Comparison of ENCODE assay signal across 17 cellular contexts in the genomic region with DNA sequence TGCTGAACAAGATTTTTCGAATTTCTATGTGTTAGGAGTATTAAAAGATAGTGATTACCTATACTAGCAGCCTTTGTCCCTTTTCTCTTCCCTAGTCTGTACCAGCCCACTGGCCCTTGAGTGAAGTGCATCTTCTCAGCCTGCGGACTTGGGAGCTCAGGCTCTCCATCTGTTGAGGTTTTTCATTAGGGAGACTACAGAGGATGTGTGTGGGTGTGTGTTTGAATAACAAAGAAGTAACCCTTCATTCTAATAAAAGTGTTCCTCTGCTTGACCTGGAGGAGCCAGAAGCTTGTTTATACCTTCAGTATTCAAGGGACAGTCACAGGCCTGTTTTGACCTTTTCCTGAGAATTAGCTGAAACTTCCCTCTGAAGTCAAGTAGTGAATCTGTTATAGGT. TPM values are rescaled to one million over a fixed set of nuclear protein-coding genes. Genes with fewer than 3 reads are reported as not detected.
"Had no signal": no experiment of that assay in that cellular context is flagged by ENCODE, and none has a peak within 500 bp of the region (broad histone marks: within the 10 kb centered on the region; RNA-seq: fewer than 3 reads in every experiment).

No MANE protein-coding gene starts in this region.

- ATAC-seq: activated CD8-positive, alpha-beta T cell treated with anti-CD3 and anti-CD28 coated beads, Interleukin-2, amount 10 ng/mL, durations not matched to agents 7 days and 5 days; activated T-cell treated with anti-CD3 and anti-CD28 coated beads, Interleukin-2, amount 50 U/mL, for 72 hours; foreskin keratinocyte; left cardiac atrium; lower lobe of right lung; stimulated activated effector memory CD8-positive, alpha-beta T cell treated with anti-CD3 and anti-CD28 coated beads, Interleukin-12 subunit alpha, Interleukin-12 subunit beta, amount 100 ng/mL, for 72 hours had no signal

- H3K9me3 Mint-ChIP-seq: activated CD4-positive, alpha-beta T cell treated with anti-CD3 and anti-CD28 coated beads, Interleukin-2, amount 10 ng/mL, durations not matched to agents 24 days and 14 days; activated T-cell treated with anti-CD3 and anti-CD28 coated beads, Interleukin-2, amount 50 U/mL, for 72 hours; central memory CD8-positive, alpha-beta T cell; mesothelial cell of epicardium; stimulated activated effector memory CD8-positive, alpha-beta T cell treated with anti-CD3 and anti-CD28 coated beads, Interleukin-12 subunit alpha, Interleukin-12 subunit beta, amount 100 ng/mL, for 72 hours had no signal

- H3K27ac Mint-ChIP-seq: activated CD4-positive, alpha-beta T cell treated with anti-CD3 and anti-CD28 coated beads, Interleukin-2, amount 10 ng/mL, durations not matched to agents 24 days and 14 days; activated CD8-positive, alpha-beta T cell treated with anti-CD3 and anti-CD28 coated beads, Interleukin-2, amount 10 ng/mL, durations not matched to agents 7 days and 5 days; activated naive CD8-positive, alpha-beta T cell; activated T-cell treated with anti-CD3 and anti-CD28 coated beads, Interleukin-2, amount 50 U/mL, for 72 hours; mesothelial cell of epicardium; stimulated activated effector memory CD8-positive, alpha-beta T cell treated with anti-CD3 and anti-CD28 coated beads, Interleukin-12 subunit alpha, Interleukin-12 subunit beta, amount 100 ng/mL, for 72 hours had no signal

- DNase-seq: activated CD4-positive, alpha-beta T cell treated with anti-CD3 and anti-CD28 coated beads, Interleukin-2, amount 10 ng/mL, durations not matched to agents 24 days and 14 days; activated CD4-positive, CD25-positive, alpha-beta regulatory T cell; activated CD8-positive, alpha-beta memory T cell treated with anti-CD3 and anti-CD28 coated beads, Interleukin-2, amount 50 U/mL, for 4 hours; activated CD8-positive, alpha-beta T cell treated with anti-CD3 and anti-CD28 coated beads, Interleukin-2, amount 10 ng/mL, durations not matched to agents 7 days and 5 days; activated gamma-delta T cell; activated T-cell treated with anti-CD3 and anti-CD28 coated beads, Interleukin-2, amount 50 U/mL, for 72 hours; brain microvascular endothelial cell; effector CD8-positive, alpha-beta T cell; foreskin keratinocyte; left cardiac atrium; lower lobe of right lung had no signal

- H3K79me2 ChIP-seq: parathyroid adenoma had no signal

- H3K9ac ChIP-seq: parathyroid adenoma had no signal

- H3K4me3 ChIP-seq: coronary artery, lower lobe of right lung had no signal

- H3K36me3 Mint-ChIP-seq: activated naive CD8-positive, alpha-beta T cell; stimulated activated effector memory CD8-positive, alpha-beta T cell treated with anti-CD3 and anti-CD28 coated beads, Interleukin-12 subunit alpha, Interleukin-12 subunit beta, amount 100 ng/mL, for 72 hours had no signal

- H3K27ac ChIP-seq: brain microvascular endothelial cell, coronary artery, foreskin keratinocyte, lower lobe of right lung, parathyroid adenoma had no signal

- H3K4me3 Mint-ChIP-seq: activated CD4-positive, alpha-beta T cell treated with anti-CD3 and anti-CD28 coated beads, Interleukin-2, amount 10 ng/mL, durations not matched to agents 24 days and 14 days; activated CD8-positive, alpha-beta T cell treated with anti-CD3 and anti-CD28 coated beads, Interleukin-2, amount 10 ng/mL, durations not matched to agents 7 days and 5 days; activated naive CD8-positive, alpha-beta T cell; activated T-cell treated with anti-CD3 and anti-CD28 coated beads, Interleukin-2, amount 50 U/mL, for 72 hours; central memory CD8-positive, alpha-beta T cell; mesothelial cell of epicardium; stimulated activated effector memory CD8-positive, alpha-beta T cell treated with anti-CD3 and anti-CD28 coated beads, Interleukin-12 subunit alpha, Interleukin-12 subunit beta, amount 100 ng/mL, for 72 hours had no signal

- H3K36me3 ChIP-seq: brain microvascular endothelial cell, lower lobe of right lung had no signal

- H2AFZ ChIP-seq: parathyroid adenoma had no signal

- H3K4me1 ChIP-seq: foreskin keratinocyte, parathyroid adenoma had no signal

- H3K9me3 ChIP-seq: lower lobe of right lung had no signal

RNA-seq across cellular contexts. Expression of gene HOXD1, which starts 12.2 kb away (rescaled TPM):
- total RNA-seq: activated CD4-positive, alpha-beta T cell treated with anti-CD3 and anti-CD28 coated beads, Interleukin-2, amount 10 ng/mL, durations not matched to agents 24 days and 14 days; activated CD8-positive, alpha-beta T cell treated with anti-CD3 and anti-CD28 coated beads, Interleukin-2, amount 10 ng/mL, durations not matched to agents 7 days and 5 days; activated T-cell treated with anti-CD3 and anti-CD28 coated beads, Interleukin-2, amount 50 U/mL, for 72 hours; foreskin keratinocyte; mesothelial cell of epicardium had no signal

RNA-seq across cellular contexts. Expression of gene HOXD3, which starts 19.1 kb away (rescaled TPM):
- total RNA-seq: activated CD4-positive, alpha-beta T cell treated with anti-CD3 and anti-CD28 coated beads, Interleukin-2, amount 10 ng/mL, durations not matched to agents 24 days and 14 days; activated CD8-positive, alpha-beta T cell treated with anti-CD3 and anti-CD28 coated beads, Interleukin-2, amount 10 ng/mL, durations not matched to agents 7 days and 5 days; activated T-cell treated with anti-CD3 and anti-CD28 coated beads, Interleukin-2, amount 50 U/mL, for 72 hours had no signal

RNA-seq across cellular contexts. Expression of gene HOXD4, which starts 24.9 kb away (rescaled TPM):
- total RNA-seq: activated CD4-positive, alpha-beta T cell treated with anti-CD3 and anti-CD28 coated beads, Interleukin-2, amount 10 ng/mL, durations not matched to agents 24 days and 14 days; activated CD8-positive, alpha-beta T cell treated with anti-CD3 and anti-CD28 coated beads, Interleukin-2, amount 10 ng/mL, durations not matched to agents 7 days and 5 days; activated T-cell treated with anti-CD3 and anti-CD28 coated beads, Interleukin-2, amount 50 U/mL, for 72 hours had no signal

RNA-seq across cellular contexts. Expression of gene HOXD8, which starts 46.7 kb away (rescaled TPM):
- total RNA-seq: activated CD4-positive, alpha-beta T cell treated with anti-CD3 and anti-CD28 coated beads, Interleukin-2, amount 10 ng/mL, durations not matched to agents 24 days and 14 days; activated CD8-positive, alpha-beta T cell treated with anti-CD3 and anti-CD28 coated beads, Interleukin-2, amount 10 ng/mL, durations not matched to agents 7 days and 5 days; activated T-cell treated with anti-CD3 and anti-CD28 coated beads, Interleukin-2, amount 50 U/mL, for 72 hours had no signal

RNA-seq across cellular contexts. Expression of gene HOXD9, which starts 53.7 kb away (rescaled TPM):
- total RNA-seq: activated CD4-positive, alpha-beta T cell treated with anti-CD3 and anti-CD28 coated beads, Interleukin-2, amount 10 ng/mL, durations not matched to agents 24 days and 14 days; activated CD8-positive, alpha-beta T cell treated with anti-CD3 and anti-CD28 coated beads, Interleukin-2, amount 10 ng/mL, durations not matched to agents 7 days and 5 days; activated T-cell treated with anti-CD3 and anti-CD28 coated beads, Interleukin-2, amount 50 U/mL, for 72 hours had no signal
